Comparison of ENCODE assay signal across 1 cellular context in genomic region chr1:181033799-181034391, GRCh38.
TF ChIP-seq lines count a peak whose summit lies in the region.

Gene MR1 (plus strand): TSS chr1:181033983. CDS start chr1:181034008, 25 bp downstream.

TF ChIP-seq in HepG2, 621 proteins besides CTCF, POLR2A, EP300 and RAD21 (continued from another document and continues in another):
- no peak for TF ChIP-seq ZNF609 (CRISPR knock-in tag; IDR thresholded peaks at IDR 0.05; ENCODE audit: borderline replicate concordance)
- peak; percentile 87 for TF ChIP-seq CREB1 (IDR thresholded peaks at IDR 0.05)
- peak; percentile 98 for TF ChIP-seq CREB1 (CRISPR knock-in tag; IDR thresholded peaks at IDR 0.05)
- TF ChIP-seq ELF3 (CRISPR knock-in tag; IDR thresholded peaks at IDR 0.05) = peak; percentile 37
- no peak for TF ChIP-seq RORA (CRISPR knock-in tag; IDR thresholded peaks at IDR 0.05)
- peak; percentile 74 for TF ChIP-seq MAFF (IDR thresholded peaks at IDR 0.05; ENCODE audit: low read depth, low read length)
- no peak for TF ChIP-seq ZNF362 (CRISPR knock-in tag; IDR thresholded peaks at IDR 0.05; ENCODE audit: borderline replicate concordance)
- TF ChIP-seq CBX2 (IDR thresholded peaks at IDR 0.05; ENCODE audit: low read depth, low read length) = no peak
- no peak for TF ChIP-seq CBX2 (CRISPR knock-in tag; IDR thresholded peaks at IDR 0.05; ENCODE audit: low read depth)
- TF ChIP-seq POLR2G (IDR thresholded peaks at IDR 0.05; ENCODE audit: low read depth, low read length) = peak; percentile 38; the same call in 1 of the 2 replicates
- no peak for TF ChIP-seq ZNF235 (CRISPR knock-in tag; IDR thresholded peaks at IDR 0.05; ENCODE audit: borderline replicate concordance)
- TF ChIP-seq SOX6 (IDR thresholded peaks at IDR 0.05) = no peak
- no peak for TF ChIP-seq SOX6 (CRISPR knock-in tag; IDR thresholded peaks at IDR 0.05)
- TF ChIP-seq NFYC (CRISPR knock-in tag; IDR thresholded peaks at IDR 0.05) = peak; percentile 76
- TF ChIP-seq MTA3 (CRISPR knock-in tag; IDR thresholded peaks at IDR 0.05) = no peak
- no peak for TF ChIP-seq FIP1L1 (IDR thresholded peaks at IDR 0.05; ENCODE audit: borderline replicate concordance, insufficient read depth, low read depth, low read length)
- TF ChIP-seq MEIS2 (CRISPR knock-in tag; IDR thresholded peaks at IDR 0.05) = no peak
- TF ChIP-seq ZNF570 (CRISPR knock-in tag; IDR thresholded peaks at IDR 0.05; ENCODE audit: borderline replicate concordance) = no peak
- TF ChIP-seq ASH2L (IDR thresholded peaks at IDR 0.05; ENCODE audit: insufficient read length, low read depth, low read length) = peak; percentile 16
- TF ChIP-seq NCOA5 (CRISPR knock-in tag; IDR thresholded peaks at IDR 0.05) = no peak
- no peak for TF ChIP-seq TBP (CRISPR knock-in tag; IDR thresholded peaks at IDR 0.05)
- no peak for TF ChIP-seq TRIM24 (CRISPR knock-in tag; IDR thresholded peaks at IDR 0.05)
- TF ChIP-seq ZNF335 (CRISPR knock-in tag; IDR thresholded peaks at IDR 0.05) = 0 out of 2 replicates have a peak, but pooled peaks have one; percentile 11
- no peak for TF ChIP-seq ZNF773 (CRISPR knock-in tag; IDR thresholded peaks at IDR 0.05; ENCODE audit: borderline replicate concordance)
- TF ChIP-seq RFX5 (IDR thresholded peaks at IDR 0.05; ENCODE audit: low read depth, low read length) = peak; percentile 100
- no peak for TF ChIP-seq SKI (IDR thresholded peaks at IDR 0.05; ENCODE audit: partially characterized antibody)
- TF ChIP-seq ATF1 (CRISPR knock-in tag; IDR thresholded peaks at IDR 0.05) = peak; percentile 97
- TF ChIP-seq PHF20 (CRISPR knock-in tag; IDR thresholded peaks at IDR 0.05) = peak; percentile 33; the same call in 1 of the 2 replicates
- peak; percentile 26; the same call in 1 of the 2 replicates for TF ChIP-seq SAP130 (CRISPR knock-in tag; IDR thresholded peaks at IDR 0.05; ENCODE audit: low read depth)
- TF ChIP-seq NFYB (CRISPR knock-in tag; IDR thresholded peaks at IDR 0.05) = peak; percentile 75
- TF ChIP-seq MAFK (conservative IDR thresholded peaks at IDR 0.05 in 1 of 2, IDR thresholded peaks at IDR 0.05 in 1 of 2; ENCODE audit: low read length in 2 of 2) = peak; percentile 85 to 91
- TF ChIP-seq SNAPC4 (CRISPR knock-in tag; IDR thresholded peaks at IDR 0.05) = no peak
- 0 out of 2 replicates have a peak, but pooled peaks have one; percentile 28 for TF ChIP-seq SMAD3 (CRISPR knock-in tag; IDR thresholded peaks at IDR 0.05)
- no peak for TF ChIP-seq TGIF2 (CRISPR knock-in tag; IDR thresholded peaks at IDR 0.05)
- TF ChIP-seq ZUFSP (CRISPR knock-in tag; IDR thresholded peaks at IDR 0.05; ENCODE audit: borderline replicate concordance) = no peak
- no peak for TF ChIP-seq CREB3 (CRISPR knock-in tag; IDR thresholded peaks at IDR 0.05)
- no peak for TF ChIP-seq YEATS4 (CRISPR knock-in tag; IDR thresholded peaks at IDR 0.05; ENCODE audit: borderline replicate concordance)
- TF ChIP-seq JUNB (CRISPR knock-in tag; IDR thresholded peaks at IDR 0.05; ENCODE audit: borderline replicate concordance) = no peak
- TF ChIP-seq ELF1 (CRISPR knock-in tag; IDR thresholded peaks at IDR 0.05) = peak; percentile 36; the same call in 1 of the 2 replicates
- TF ChIP-seq SMYD3 (CRISPR knock-in tag; IDR thresholded peaks at IDR 0.05) = no peak
- no peak for TF ChIP-seq THRA (CRISPR knock-in tag; IDR thresholded peaks at IDR 0.05; ENCODE audit: borderline replicate concordance)
- no peak for TF ChIP-seq ZNF121 (CRISPR knock-in tag; IDR thresholded peaks at IDR 0.05)
- TF ChIP-seq ZNF275 (CRISPR knock-in tag; IDR thresholded peaks at IDR 0.05; ENCODE audit: borderline replicate concordance) = no peak
- peak; percentile 100 for TF ChIP-seq RFXAP (CRISPR knock-in tag; IDR thresholded peaks at IDR 0.05; ENCODE audit: borderline replicate concordance)
- peak; percentile 31; the same call in 1 of the 2 replicates for TF ChIP-seq NFE2L2 (IDR thresholded peaks at IDR 0.05; ENCODE audit: low read length)
- no peak for TF ChIP-seq ZNF703 (CRISPR knock-in tag; IDR thresholded peaks at IDR 0.05; ENCODE audit: borderline replicate concordance)
- peak; percentile 93 for TF ChIP-seq CREM (IDR thresholded peaks at IDR 0.05)
- TF ChIP-seq CREM (CRISPR knock-in tag; IDR thresholded peaks at IDR 0.05) = no peak
- TF ChIP-seq DNMT3B (CRISPR knock-in tag; conservative IDR thresholded peaks at IDR 0.05) = no peak
- no peak for TF ChIP-seq MBD4 (IDR thresholded peaks at IDR 0.05; ENCODE audit: borderline replicate concordance, low read length)
- no peak for TF ChIP-seq ZNF260 (CRISPR knock-in tag; IDR thresholded peaks at IDR 0.05; ENCODE audit: borderline replicate concordance, low read depth)
- TF ChIP-seq THAP8 (CRISPR knock-in tag; IDR thresholded peaks at IDR 0.05; ENCODE audit: borderline replicate concordance) = no peak
